ENCODE assay signal across 11 cellular contexts in the genomic region with DNA sequence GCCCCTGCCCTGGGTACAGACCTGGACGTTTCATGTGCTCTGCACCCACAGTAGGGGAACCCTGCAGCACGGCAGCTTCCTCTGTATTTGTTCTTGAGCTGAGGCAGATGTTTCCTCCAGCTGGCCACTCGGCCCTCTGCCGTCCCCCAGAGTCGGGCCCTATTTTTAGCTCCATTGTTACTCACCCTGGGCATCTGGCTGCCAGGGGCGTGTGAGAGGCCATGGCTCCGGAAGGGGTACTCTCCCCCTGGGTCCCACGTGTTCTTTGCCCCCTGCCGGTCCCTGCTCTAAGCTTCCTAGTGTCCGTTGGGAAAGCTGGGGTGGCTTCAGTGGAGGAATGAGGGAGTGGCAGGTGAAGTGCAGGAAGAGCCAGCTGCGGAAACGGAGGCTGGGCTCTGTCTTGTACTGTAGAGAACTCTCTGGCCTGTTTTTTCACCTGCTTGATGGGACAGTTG. TPM values are rescaled to one million over a fixed set of nuclear protein-coding genes. Genes with fewer than 3 reads are reported as not detected.
DNase-seq lines count a peak whose midpoint lies in the region; ATAC-seq, FAIRE-seq and TF ChIP-seq lines count a peak whose summit lies in the region.
"Had no signal": no experiment of that assay in that cellular context is flagged by ENCODE, and none has a peak within 500 bp of the region (broad histone marks: within the 10 kb centered on the region; RNA-seq: fewer than 3 reads in every experiment).

No MANE protein-coding gene starts in this region.

- H3K4me1 ChIP-seq in GM12878 (ENCODE audit: control insufficient read depth, insufficient read depth, low read length) (peaks cover 18% of the 10 kb centered on the region), liver (ENCODE audit: control insufficient read depth in 4 of 4, insufficient read depth in 4 of 4, low read length in 3 of 4) (peaks cover 0 to 11% (median 4%) of the 10 kb centered on the region in 4 donors), tibial nerve (peaks cover 0 to 47% (median 37%) of the 10 kb centered on the region in 4 donors)
- H3K4me1 ChIP-seq: A549 had no signal

- FAIRE-seq in GM12878 (lab: Jason Lieb, UNC) = no peak
- FAIRE-seq: A549, endometrium had no signal

- POLR2A ChIA-PET in GM12878 (lab: Charles Lee) = no interaction called here

- no peak overlapping the region for H3K4me3 Mint-ChIP-seq in effector memory CD8-positive, alpha-beta T cell
- H3K4me3 Mint-ChIP-seq: HFFc6 had no signal

- intact Hi-C loops in GM12878 (cut with micrococcal nuclease; ENCODE audit: unreplicated experiment) = no loop called here

- peak; percentile 42 for ATAC-seq in GM12878
- no peak for ATAC-seq in effector memory CD8-positive, alpha-beta T cell (replicated peaks)
- ATAC-seq: A549 had no signal

- CTCF ChIA-PET in GM12878 (lab: Yijun Ruan, JAX) = interaction anchor here (0.6 to 1.6 kb wide), 3 partner anchors 9 to 162 kb away, joined by 3 to 5 read pairs (median 3); no protein-coding TSS in a partner anchor

- H3K4me2 ChIP-seq in GM12878 (ENCODE audit: control insufficient read depth, insufficient read depth) = 0 out of 2 replicates have a peak overlapping the region, but pooled peaks have one; percentile 40
- H3K4me2 ChIP-seq: A549 had no signal

- TF ChIP-seq CTCF in GM12878 (IDR thresholded peaks at IDR 0.05 in 2 of 3, conservative IDR thresholded peaks at IDR 0.05 in 1 of 3; ENCODE audit: control insufficient read depth in 2 of 3, extremely low read depth in 1 of 3, insufficient read depth in 1 of 3, low read depth in 3 of 3, low read length in 3 of 3) (no peak), liver (IDR thresholded peaks at IDR 0.05; ENCODE audit: low read depth, low read length, missing input control) (no peak), tibial nerve (IDR thresholded peaks at IDR 0.05) (no peak)

- H3K4me3 ChIP-seq in GM12878 (no peak overlapping the region), liver (ENCODE audit: low read depth in 1 of 3, low read length in 3 of 3) (no peak overlapping the region), tibial nerve (no peak overlapping the region)
- H3K4me3 ChIP-seq: A549 had no signal

- H4K20me1 ChIP-seq in GM12878 (ENCODE audit: control insufficient read depth, insufficient read depth) = no peaks in the 10 kb centered on the region

- TF ChIP-seq RAD21 in GM12878 (IDR thresholded peaks at IDR 0.05; ENCODE audit: insufficient read depth, low read depth, low read length) = no peak
- TF ChIP-seq RAD21 in liver (IDR thresholded peaks at IDR 0.05) = no peak

- H3K79me2 ChIP-seq in GM12878 (ENCODE audit: control insufficient read depth, insufficient read depth, low read length) = no peaks in the 10 kb centered on the region; the same call in 1 of the 2 replicates

- peak overlapping the region in 1 of 2 donors; percentile 20 for H3K27ac Mint-ChIP-seq in effector memory CD8-positive, alpha-beta T cell
- H3K27ac Mint-ChIP-seq: HFFc6 had no signal

- H3K9me3 ChIP-seq in GM12878 (replicated peaks; ENCODE audit: control insufficient read depth, insufficient read depth, low read length) = no peaks in the 10 kb centered on the region
- no peaks in the 10 kb centered on the region for H3K9me3 ChIP-seq in liver (ENCODE audit: control insufficient read depth in 4 of 4, low read length in 3 of 4)
- H3K9me3 ChIP-seq in tibial nerve = no peaks in the 10 kb centered on the region
- H3K9me3 ChIP-seq: A549 had no signal

- SMC1A ChIA-PET in GM12878 (lab: Charles Lee; ENCODE audit: uncharacterized antibody, unreplicated experiment) = interaction anchor here (2.1 kb wide), 1 partner anchor 15 kb away, joined by 7 read pairs; no protein-coding TSS in a partner anchor

- RAD21 ChIA-PET in GM12878 (lab: Charles Lee; ENCODE audit: unreplicated experiment) = interaction anchor here (0.6 kb wide), 1 partner anchor 15 kb away, joined by 3 read pairs; no protein-coding TSS in a partner anchor

- peak; percentile 24 for DNase-seq in NCI-H2171 treated with DMSO at 0.1 percent for 48 hours (lab: John Stamatoyannopoulos, UW)
- DNase-seq in NCI-H2171 (lab: John Stamatoyannopoulos, UW) = no peak
- no peak for DNase-seq in GM12878 (ENCODE audit: low read depth, low spot score)
- DNase-seq in tibial nerve (ENCODE audit: low spot score in 2 of 2) = peak; percentile 15 to 30
- no peak for DNase-seq in effector memory CD8-positive, alpha-beta T cell
- DNase-seq in NCI-H1930 (lab: John Stamatoyannopoulos, UW) = no peak
- no peak for DNase-seq in activated effector memory CD4-positive, alpha-beta T cell treated with anti-CD3 and anti-CD28 coated beads, Interleukin-2, amount 50 U/mL, for 16 hours
- DNase-seq: HFFc6 had no signal

- no peaks in the 10 kb centered on the region for H3K36me3 Mint-ChIP-seq in effector memory CD8-positive, alpha-beta T cell (ENCODE audit: insufficient read depth)

- no peaks in the 10 kb centered on the region for H3K4me1 Mint-ChIP-seq in effector memory CD8-positive, alpha-beta T cell (ENCODE audit: low read depth in 2 of 2)

- in situ Hi-C loops in GM12878 (cut with MboI) = no loop called here

- no peaks in the 10 kb centered on the region for H3K36me3 ChIP-seq in GM12878 (ENCODE audit: control insufficient read depth in 2 of 2, insufficient read depth in 2 of 2, low read length in 1 of 2)
- H3K36me3 ChIP-seq in liver (ENCODE audit: control insufficient read depth in 4 of 4, insufficient read depth in 3 of 4, low read depth in 1 of 4, low read length in 3 of 4) = no peaks in the 10 kb centered on the region
- H3K36me3 ChIP-seq in tibial nerve = no peaks in the 10 kb centered on the region

- no peaks in the 10 kb centered on the region for H3K9me3 Mint-ChIP-seq in effector memory CD8-positive, alpha-beta T cell
- H3K9me3 Mint-ChIP-seq: HFFc6 had no signal

- no peaks in the 10 kb centered on the region for H3K27me3 ChIP-seq in GM12878 (replicated peaks in 1 of 2; ENCODE audit: control insufficient read depth in 2 of 2, insufficient read depth in 2 of 2, low read length in 1 of 2)
- H3K27me3 ChIP-seq in liver (ENCODE audit: control insufficient read depth in 4 of 4, insufficient read depth in 4 of 4, low read length in 3 of 4) = no peaks in the 10 kb centered on the region
- no peaks in the 10 kb centered on the region for H3K27me3 ChIP-seq in tibial nerve

- no TSS peak for BruUV-seq in GM12878 (replicated peaks; lab: Mats Ljungman, UMichigan)

- peaks cover 0 to 45% of the 10 kb centered on the region in 2 donors for H3K27me3 Mint-ChIP-seq in effector memory CD8-positive, alpha-beta T cell

- H2AFZ ChIP-seq in GM12878 (ENCODE audit: control insufficient read depth, low read depth, low read length) = 0 out of 2 replicates have a peak overlapping the region, but pooled peaks have one; percentile 33

- no peak overlapping the region for H3K9ac ChIP-seq in GM12878 (ENCODE audit: control insufficient read depth, insufficient read depth, low read length)
- no peak overlapping the region for H3K9ac ChIP-seq in liver (ENCODE audit: low read depth in 1 of 2, low read length in 2 of 2)

- no peak for TF ChIP-seq POLR2A in GM12878 (IDR thresholded peaks at IDR 0.05; ENCODE audit: low read depth, low read length)
- TF ChIP-seq POLR2A in tibial nerve (IDR thresholded peaks at IDR 0.05) = no peak

- WGBS in GM12878 (ENCODE audit: insufficient coverage, insufficient replicate concordance, low lambda C conversion rate, missing lambda C conversion rate) = 20% methylated on average over 12 of the region's 12 CpGs
- 52% methylated on average over 12 of the region's 12 CpGs for WGBS in liver
- WGBS in tibial nerve, 2 donors = 37 to 40% methylated on average over 11 of the region's 12 CpGs

- no peak overlapping the region for H3K27ac ChIP-seq in GM12878 (ENCODE audit: control insufficient read depth, insufficient read depth)
- no peak overlapping the region for H3K27ac ChIP-seq in liver (ENCODE audit: low read depth in 1 of 2, low read length in 2 of 2)
- H3K27ac ChIP-seq in tibial nerve = peak overlapping the region in 2 of 4 donors; percentile 40 to 64
- H3K27ac ChIP-seq: A549 had no signal

- TF ChIP-seq EP300 in GM12878 (IDR thresholded peaks at IDR 0.05; ENCODE audit: borderline replicate concordance in 1 of 2, control insufficient read depth in 1 of 2, low read depth in 2 of 2, low read length in 2 of 2) (no peak), tibial nerve (IDR thresholded peaks at IDR 0.05) (peak in 1 of 2 donors; percentile 20)

TF ChIP-seq in GM12878, 131 proteins besides CTCF, POLR2A, EP300 and RAD21 (continues in another document):
- no peak for TF ChIP-seq SRF (IDR thresholded peaks at IDR 0.05; ENCODE audit: low read depth in 2 of 2, low read length in 2 of 2)
- peak; percentile 33; the same call in 1 of the 2 replicates for TF ChIP-seq TCF12 (IDR thresholded peaks at IDR 0.05; ENCODE audit: low read depth, low read length)
- TF ChIP-seq ZBED1 (IDR thresholded peaks at IDR 0.05; ENCODE audit: borderline replicate concordance) = no peak

TF ChIP-seq in liver, 16 proteins besides CTCF, POLR2A, EP300 and RAD21:
- peak; percentile 56 for TF ChIP-seq NR2F2 (IDR thresholded peaks at IDR 0.05)
- no peak for TF ChIP-seq ATF3 (IDR thresholded peaks at IDR 0.05)
- no peak for TF ChIP-seq FOXA2 (IDR thresholded peaks at IDR 0.05)

RNA-seq across cellular contexts. Expression of gene PALD1, which starts 30.4 kb away (rescaled TPM):
- 15.5 and 17.8 TPM in 2 replicates for total RNA-seq in GM12878 (2013; cell fraction: nucleolus; rRNA removed)
- 19.0 and 20.4 TPM in 2 replicates for total RNA-seq in GM12878 (2014; rRNA removed)
- 6.7 and 7.7 TPM in 2 replicates for total RNA-seq in GM12878 (2014; rRNA removed; fragmentation: Illumina TruSeq; extraction: Trizol)
- 20.7 and 20.9 TPM in 2 replicates for total RNA-seq in GM12878 (2021)
- polyA plus RNA-seq in GM12878 (2011; ENCODE audit: low read depth) = 1.9 TPM
- 5.4 and 7.7 TPM in 2 replicates for polyA plus RNA-seq in GM12878 (2011; rRNA removed)
- 10.2 and 11.2 TPM in 2 replicates for polyA plus RNA-seq in GM12878 (2011; cell fraction: cytosol; rRNA removed)
- polyA plus RNA-seq in GM12878 (2011; cell fraction: nucleus; rRNA removed) = 31.5 and 33.4 TPM in 2 replicates
- 3.6 and 6.9 TPM in 2 replicates for polyA plus RNA-seq in GM12878 (2012)
- polyA plus RNA-seq in GM12878 (2014; fragmentation: Illumina TruSeq; extraction: Trizol) = 4.0 and 7.2 TPM in 2 replicates
- polyA plus RNA-seq in GM12878 (2014; fragmentation: Nextera tagmentation; extraction: Ambion mirVana) = 1 to 10 TPM in 1 of 2 experiments, under 1 TPM in 1; 0.43 to 1.2 TPM
- 14.8 and 15.4 TPM in 2 replicates for polyA plus RNA-seq in GM12878 (2014; rRNA removed)
- polyA plus RNA-seq in GM12878 (2016; fragmentation: Nextera tagmentation; extraction: Ambion mirVana) = 10 to 100 TPM; 10.3 to 11.0 TPM
- 7.2 and 16.4 TPM in 2 replicates for polyA minus RNA-seq in GM12878 (2011; rRNA and poly(A)+ RNA removed)
- 6.9 and 7.1 TPM in 2 replicates for polyA minus RNA-seq in GM12878 (2011; cell fraction: cytosol; rRNA and poly(A)+ RNA removed)
- polyA minus RNA-seq in GM12878 (2011; cell fraction: nucleus; rRNA and poly(A)+ RNA removed) = 8.1 and 12.5 TPM in 2 replicates
- 1 to 10 TPM; 1.7 to 4.2 TPM for total RNA-seq in liver
- 1 to 10 TPM in 1 of 2 donors, under 1 TPM in 1; 0.72 to 1.1 TPM for polyA plus RNA-seq in liver
- total RNA-seq in tibial nerve = 10 to 100 TPM in 2 of 4 donors, 1 to 10 TPM in 2; 5.4 to 10.9 (median 9.2) TPM
- total RNA-seq: HFFc6 had no signal

Comparison
In these comparisons a context has a peak if more than half of its experiments do, and no peak if none do; other contexts are left out.
1. DNase-seq: peak in NCI-H2171 treated with DMSO at 0.1 percent for 48 hours (single experiment) and tibial nerve (2 of 2); none in NCI-H2171 (single experiment), GM12878 (single experiment), effector memory CD8-positive, alpha-beta T cell (0 of 3), NCI-H1930 (0 of 2) and activated effector memory CD4-positive, alpha-beta T cell treated with anti-CD3 and anti-CD28 coated beads, Interleukin-2, amount 50 U/mL, for 16 hours (single experiment).